ENCODE assay signal across 8 cellular contexts in genomic region chr14:34301107-34301734, GRCh38.
DNase-seq lines count a peak whose midpoint lies in the region; ATAC-seq and TF ChIP-seq lines count a peak whose summit lies in the region.

No MANE protein-coding gene starts in this region.

- peak overlapping the region; percentile 26 for H3K27ac Mint-ChIP-seq in activated T-helper 17 cell treated with anti-CD3 and anti-CD28 coated beads, Interleukin-2, amount 50 U/mL, for 72 hours

- POLR2A ChIA-PET in BJ (lab: Charles Lee) = interaction anchor here (0.6 kb wide), 1 partner anchor 298 kb away, joined by 18 read pairs; no protein-coding TSS in a partner anchor

- H3K4me3 ChIP-seq in BJ (ENCODE audit: low read depth, low read length) = no peak overlapping the region
- no peak overlapping the region for H3K4me3 ChIP-seq in tibial nerve

- CTCF ChIA-PET in BJ (lab: Yijun Ruan, JAX) = interaction anchor here (0.6 to 3.2 kb wide), 30 partner anchors 9 to 1726 kb away, joined by 3 to 16 read pairs (median 5); no protein-coding TSS in a partner anchor

- no peaks in the 10 kb centered on the region for H3K36me3 Mint-ChIP-seq in activated T-helper 17 cell treated with anti-CD3 and anti-CD28 coated beads, Interleukin-2, amount 50 U/mL, for 72 hours (ENCODE audit: low read depth)

- H3K27ac ChIP-seq in tibial nerve = no peak overlapping the region

- H3K27me3 ChIP-seq in BJ (ENCODE audit: control insufficient read depth, insufficient read depth, low read length) (no peaks in the 10 kb centered on the region), tibial nerve (no peaks in the 10 kb centered on the region)

- peak; percentile 54 for ATAC-seq in GM18907 (IDR thresholded peaks at IDR 0.05; ENCODE audit: unreplicated experiment)
- peak; percentile 49 for ATAC-seq in activated T-helper 17 cell treated with anti-CD3 and anti-CD28 coated beads, Interleukin-2, amount 50 U/mL, for 72 hours (replicated peaks)
- no peak for ATAC-seq in HG02571 (IDR thresholded peaks at IDR 0.05; ENCODE audit: unreplicated experiment)

- no peaks in the 10 kb centered on the region for H3K4me1 ChIP-seq in tibial nerve

- TF ChIP-seq CTCF in BJ (IDR thresholded peaks at IDR 0.05; ENCODE audit: insufficient read depth, low read depth, low read length) (peak; percentile 55), tibial nerve (IDR thresholded peaks at IDR 0.05) (peak in 4 of 5 experiments; percentile 25 to 41 (median 34))

- DNase-seq in BJ (ENCODE audit: low read depth) = no peak
- peak; percentile 80 for DNase-seq in NCI-H2107 treated with DMSO at 0.1 percent for 48 hours (lab: John Stamatoyannopoulos, UW; ENCODE audit: unreplicated experiment)
- peak; percentile 62 for DNase-seq in iPS-NIHi7 (ENCODE audit: extremely low spot score)
- DNase-seq in tibial nerve (ENCODE audit: low spot score in 2 of 2) = peak in 1 of 2 donors; percentile 16
- DNase-seq in KG1 (lab: John Stamatoyannopoulos, UW) = no peak

- WGBS in tibial nerve, 2 donors = 13 to 15% methylated on average over 1 of the region's 1 CpG

- no peak overlapping the region for H3K4me3 Mint-ChIP-seq in activated T-helper 17 cell treated with anti-CD3 and anti-CD28 coated beads, Interleukin-2, amount 50 U/mL, for 72 hours

- peaks cover 14% of the 10 kb centered on the region for H3K27me3 Mint-ChIP-seq in activated T-helper 17 cell treated with anti-CD3 and anti-CD28 coated beads, Interleukin-2, amount 50 U/mL, for 72 hours

- no peaks in the 10 kb centered on the region for H3K9me3 ChIP-seq in tibial nerve

- no peaks in the 10 kb centered on the region for H3K4me1 Mint-ChIP-seq in activated T-helper 17 cell treated with anti-CD3 and anti-CD28 coated beads, Interleukin-2, amount 50 U/mL, for 72 hours

- no peak for TF ChIP-seq EP300 in tibial nerve (IDR thresholded peaks at IDR 0.05)

- H3K9me3 Mint-ChIP-seq in activated T-helper 17 cell treated with anti-CD3 and anti-CD28 coated beads, Interleukin-2, amount 50 U/mL, for 72 hours = no peaks in the 10 kb centered on the region

- no peaks in the 10 kb centered on the region for H3K36me3 ChIP-seq in BJ (ENCODE audit: control insufficient read depth, insufficient read depth, low read length)
- H3K36me3 ChIP-seq in tibial nerve = no peaks in the 10 kb centered on the region

- TF ChIP-seq POLR2A in tibial nerve (IDR thresholded peaks at IDR 0.05) = no peak

Comparison
In these comparisons a context has a peak if more than half of its experiments do, and no peak if none do; other contexts are left out.
1. DNase-seq: peak in NCI-H2107 treated with DMSO at 0.1 percent for 48 hours (single experiment) and iPS-NIHi7 (single experiment); none in BJ (single experiment) and KG1 (single experiment).